In genomic region chr5:43533646-43534045, GRCh38 we compare ENCODE assay signal across 32 cellular contexts. TPM values are rescaled to one million over a fixed set of nuclear protein-coding genes. Genes with fewer than 3 reads are reported as not detected.
DNase-seq lines count a peak whose midpoint lies in the region; ATAC-seq, FAIRE-seq and TF ChIP-seq lines count a peak whose summit lies in the region.
"Had no signal": no experiment of that assay in that cellular context is flagged by ENCODE, and none has a peak within 500 bp of the region (broad histone marks: within the 10 kb centered on the region; RNA-seq: fewer than 3 reads in every experiment).

No MANE protein-coding gene starts in this region.

- no peak for TF ChIP-seq POLR2A in GM12891 (IDR thresholded peaks at IDR 0.05; ENCODE audit: low read depth, low read length)

- no peak for DNase-seq in activated T-cell treated with anti-CD3 and anti-CD28 coated beads, Interleukin-2, amount 50 U/mL, for 24 hours
- no peak for DNase-seq in activated T-cell treated with anti-CD3 and anti-CD28 coated beads, Interleukin-2, amount 50 U/mL, for 4 hours
- no peak for DNase-seq in GM12891 (ENCODE audit: insufficient read length, low spot score)
- DNase-seq in activated naive CD8-positive, alpha-beta T cell treated with anti-CD3 and anti-CD28 coated beads, Interleukin-2, amount 10 ng/mL, durations not matched to agents 7 days and 5 days: no peak
- DNase-seq: activated B cell treated with CpG ODN at 0.5 μM for 24 hours; activated CD8-positive, alpha-beta memory T cell treated with anti-CD3 and anti-CD28 coated beads for 24 hours; activated T-cell treated with anti-CD3 and anti-CD28 coated beads, Interleukin-2, amount 50 U/mL, for 48 hours; adrenal gland; body of pancreas; dermis blood vessel endothelial cell; DND-41; esophagus squamous epithelium; foreskin keratinocyte; GF-D8; GOT3; head of caudate nucleus; left ventricle myocardium inferior; mesenchymal stem cell; NCI-H1092 treated with DMSO at 0.1 percent for 48 hours; NCI-H1694 treated with DMSO at 0.1 percent for 48 hours; posterior cingulate gyrus; right cardiac atrium; stimulated activated CD4-positive, alpha-beta T cell treated with anti-CD3 and anti-CD28 coated beads, Interleukin-2, amount 100 ng/mL, for 24 hours; stimulated activated CD8-positive, alpha-beta memory T cell treated with anti-CD3 and anti-CD28 coated beads, Interleukin-4, amount 100 ng/mL, for 48 hours; thyroid gland had no signal

- no peak overlapping the region for H3K4me3 Mint-ChIP-seq in activated T-cell treated with anti-CD3 and anti-CD28 coated beads, Interleukin-2, amount 50 U/mL, for 24 hours
- no peak overlapping the region for H3K4me3 Mint-ChIP-seq in activated T-cell treated with anti-CD3 and anti-CD28 coated beads, Interleukin-2, amount 50 U/mL, for 4 hours
- H3K4me3 Mint-ChIP-seq in T-helper 1 cell treated with Interleukin-12 subunit alpha and Interleukin-12 subunit beta and Interleukin-4 antibody, amounts not matched to agents 30 μg/mL and 1 μg/mL, for 36 hours: no peak overlapping the region
- H3K4me3 Mint-ChIP-seq in activated naive CD8-positive, alpha-beta T cell treated with anti-CD3 and anti-CD28 coated beads, Interleukin-2, amount 10 ng/mL, durations not matched to agents 7 days and 5 days: peak overlapping the region; percentile 29
- H3K4me3 Mint-ChIP-seq: activated B cell treated with CpG ODN at 0.5 μM for 24 hours had no signal

- H3K36me3 Mint-ChIP-seq in activated T-cell treated with anti-CD3 and anti-CD28 coated beads, Interleukin-2, amount 50 U/mL, for 24 hours (ENCODE audit: low read depth): peaks cover 91% of the 10 kb centered on the region
- H3K36me3 Mint-ChIP-seq in activated T-cell treated with anti-CD3 and anti-CD28 coated beads, Interleukin-2, amount 50 U/mL, for 4 hours (ENCODE audit: insufficient read depth): peaks cover 49% of the 10 kb centered on the region
- peaks cover 53% of the 10 kb centered on the region for H3K36me3 Mint-ChIP-seq in T-helper 1 cell treated with Interleukin-12 subunit alpha and Interleukin-12 subunit beta and Interleukin-4 antibody, amounts not matched to agents 30 μg/mL and 1 μg/mL, for 36 hours (ENCODE audit: low read depth)
- H3K36me3 Mint-ChIP-seq in activated naive CD8-positive, alpha-beta T cell treated with anti-CD3 and anti-CD28 coated beads, Interleukin-2, amount 10 ng/mL, durations not matched to agents 7 days and 5 days: peaks cover 49% of the 10 kb centered on the region

- H3K27me3 Mint-ChIP-seq in activated T-cell treated with anti-CD3 and anti-CD28 coated beads, Interleukin-2, amount 50 U/mL, for 24 hours: no peaks in the 10 kb centered on the region
- H3K27me3 Mint-ChIP-seq in activated T-cell treated with anti-CD3 and anti-CD28 coated beads, Interleukin-2, amount 50 U/mL, for 4 hours (ENCODE audit: low read depth): no peaks in the 10 kb centered on the region
- no peaks in the 10 kb centered on the region for H3K27me3 Mint-ChIP-seq in T-helper 1 cell treated with Interleukin-12 subunit alpha and Interleukin-12 subunit beta and Interleukin-4 antibody, amounts not matched to agents 30 μg/mL and 1 μg/mL, for 36 hours (ENCODE audit: low read depth)
- H3K27me3 Mint-ChIP-seq in activated naive CD8-positive, alpha-beta T cell treated with anti-CD3 and anti-CD28 coated beads, Interleukin-2, amount 10 ng/mL, durations not matched to agents 7 days and 5 days: no peaks in the 10 kb centered on the region
- H3K27me3 Mint-ChIP-seq: activated B cell treated with CpG ODN at 0.5 μM for 24 hours had no signal

- ATAC-seq in activated T-cell treated with anti-CD3 and anti-CD28 coated beads, Interleukin-2, amount 50 U/mL, for 4 hours: no peak
- peak; percentile 52 for ATAC-seq in activated naive CD8-positive, alpha-beta T cell treated with anti-CD3 and anti-CD28 coated beads, Interleukin-2, amount 10 ng/mL, durations not matched to agents 7 days and 5 days (ENCODE audit: low read depth)
- no peak for ATAC-seq in HG03139 (IDR thresholded peaks at IDR 0.05; ENCODE audit: unreplicated experiment)
- no peak for ATAC-seq in GM18498 (IDR thresholded peaks at IDR 0.05; ENCODE audit: unreplicated experiment)
- no peak for ATAC-seq in GM21737 (IDR thresholded peaks at IDR 0.05; ENCODE audit: unreplicated experiment)
- ATAC-seq: A549, body of pancreas, foreskin keratinocyte, right cardiac atrium had no signal

- peaks cover 12% of the 10 kb centered on the region for H3K4me1 Mint-ChIP-seq in activated T-cell treated with anti-CD3 and anti-CD28 coated beads, Interleukin-2, amount 50 U/mL, for 24 hours (ENCODE audit: low read depth)
- H3K4me1 Mint-ChIP-seq in activated T-cell treated with anti-CD3 and anti-CD28 coated beads, Interleukin-2, amount 50 U/mL, for 4 hours (ENCODE audit: low read depth): peaks cover 6% of the 10 kb centered on the region
- peaks cover 13% of the 10 kb centered on the region for H3K4me1 Mint-ChIP-seq in T-helper 1 cell treated with Interleukin-12 subunit alpha and Interleukin-12 subunit beta and Interleukin-4 antibody, amounts not matched to agents 30 μg/mL and 1 μg/mL, for 36 hours (ENCODE audit: low read depth)
- H3K4me1 Mint-ChIP-seq in activated naive CD8-positive, alpha-beta T cell treated with anti-CD3 and anti-CD28 coated beads, Interleukin-2, amount 10 ng/mL, durations not matched to agents 7 days and 5 days: peaks cover 19% of the 10 kb centered on the region
- H3K4me1 Mint-ChIP-seq: activated B cell treated with CpG ODN at 0.5 μM for 24 hours had no signal

- POLR2A ChIA-PET in activated naive CD8-positive, alpha-beta T cell treated with anti-CD3 and anti-CD28 coated beads, Interleukin-2, amount 10 ng/mL, durations not matched to agents 7 days and 5 days (lab: Charles Lee): interaction anchor here (0.6 to 1.1 kb wide), 3 partner anchors 22 to 158 kb away, joined by 4 read pairs; partner anchors contain the start of gene TMEM267

- no peaks in the 10 kb centered on the region for H3K9me3 Mint-ChIP-seq in activated T-cell treated with anti-CD3 and anti-CD28 coated beads, Interleukin-2, amount 50 U/mL, for 24 hours
- H3K9me3 Mint-ChIP-seq in activated T-cell treated with anti-CD3 and anti-CD28 coated beads, Interleukin-2, amount 50 U/mL, for 4 hours: no peaks in the 10 kb centered on the region
- H3K9me3 Mint-ChIP-seq in T-helper 1 cell treated with Interleukin-12 subunit alpha and Interleukin-12 subunit beta and Interleukin-4 antibody, amounts not matched to agents 30 μg/mL and 1 μg/mL, for 36 hours: no peaks in the 10 kb centered on the region
- H3K9me3 Mint-ChIP-seq in activated naive CD8-positive, alpha-beta T cell treated with anti-CD3 and anti-CD28 coated beads, Interleukin-2, amount 10 ng/mL, durations not matched to agents 7 days and 5 days: no peaks in the 10 kb centered on the region
- H3K9me3 Mint-ChIP-seq: activated B cell treated with CpG ODN at 0.5 μM for 24 hours had no signal

- H3K27ac Mint-ChIP-seq in activated T-cell treated with anti-CD3 and anti-CD28 coated beads, Interleukin-2, amount 50 U/mL, for 24 hours: peak overlapping the region; percentile 63
- H3K27ac Mint-ChIP-seq in T-helper 1 cell treated with Interleukin-12 subunit alpha and Interleukin-12 subunit beta and Interleukin-4 antibody, amounts not matched to agents 30 μg/mL and 1 μg/mL, for 36 hours: peak overlapping the region; percentile 55
- peak overlapping the region; percentile 62 for H3K27ac Mint-ChIP-seq in activated naive CD8-positive, alpha-beta T cell treated with anti-CD3 and anti-CD28 coated beads, Interleukin-2, amount 10 ng/mL, durations not matched to agents 7 days and 5 days
- H3K27ac Mint-ChIP-seq: activated B cell treated with CpG ODN at 0.5 μM for 24 hours had no signal

- FAIRE-seq in GM12891 (lab: Jason Lieb, UNC): peak; percentile 60
- FAIRE-seq: A549, keratinocyte had no signal

TF ChIP-seq in GM12891, 5 proteins besides CTCF, POLR2A, EP300 and RAD21:
- TF ChIP-seq PAX5 (IDR thresholded peaks at IDR 0.05; ENCODE audit: insufficient read depth, low read length, severe bottlenecking): no peak
- TF ChIP-seq POLR2AphosphoS5 (IDR thresholded peaks at IDR 0.05; ENCODE audit: low read depth, low read length): no peak
- TF ChIP-seq TAF1 (IDR thresholded peaks at IDR 0.05; ENCODE audit: low read depth, low read length): no peak
- TF ChIP-seq POU2F2 (IDR thresholded peaks at IDR 0.05; ENCODE audit: low read depth, low read length): no peak
- no peak for TF ChIP-seq SPI1 (IDR thresholded peaks at IDR 0.05; ENCODE audit: low read depth, low read length)

RNA-seq across cellular contexts. Expression of gene C5orf34, which starts 18.7 kb away (rescaled TPM):
- total RNA-seq in activated T-cell treated with anti-CD3 and anti-CD28 coated beads, Interleukin-2, amount 50 U/mL, for 4 hours: 1 to 10 TPM; 3.1 to 3.8 (median 3.6) TPM
- 2.8 TPM for polyA plus RNA-seq in GM12891 (2012; ENCODE audit: low read depth, missing spikeins)
- 1 to 10 TPM; 9.3 to 9.8 TPM for total RNA-seq in activated naive CD8-positive, alpha-beta T cell treated with anti-CD3 and anti-CD28 coated beads, Interleukin-2, amount 10 ng/mL, durations not matched to agents 7 days and 5 days
- total RNA-seq: vagina had no signal

RNA-seq across cellular contexts. Expression of gene PAIP1, which starts 23.2 kb away (rescaled TPM):
- 10 to 100 TPM; 64.8 to 69.5 (median 66.7) TPM for total RNA-seq in activated T-cell treated with anti-CD3 and anti-CD28 coated beads, Interleukin-2, amount 50 U/mL, for 4 hours
- polyA plus RNA-seq in GM12891 (2012; ENCODE audit: low read depth, missing spikeins): 31.6 TPM
- total RNA-seq in activated naive CD8-positive, alpha-beta T cell treated with anti-CD3 and anti-CD28 coated beads, Interleukin-2, amount 10 ng/mL, durations not matched to agents 7 days and 5 days: 10 to 100 TPM; 34.9 to 37.0 TPM

RNA-seq across cellular contexts. Expression of gene TMEM267, which starts 50.0 kb away (rescaled TPM):
- 10 to 100 TPM; 18.6 to 23.4 (median 21.2) TPM for total RNA-seq in activated T-cell treated with anti-CD3 and anti-CD28 coated beads, Interleukin-2, amount 50 U/mL, for 4 hours
- 7.0 TPM for polyA plus RNA-seq in GM12891 (2012; ENCODE audit: low read depth, missing spikeins)
- total RNA-seq in activated naive CD8-positive, alpha-beta T cell treated with anti-CD3 and anti-CD28 coated beads, Interleukin-2, amount 10 ng/mL, durations not matched to agents 7 days and 5 days: 10 to 100 TPM; 13.6 to 19.8 TPM
